Comparison of ENCODE assay signal across 9 cellular contexts in genomic region chr2:98346259-98347236, GRCh38. TPM values are rescaled to one million over a fixed set of nuclear protein-coding genes. Genes with fewer than 3 reads are reported as not detected.
A peak's percentile ranks its signal among the peaks of the same experiment; 100 is the strongest.
DNase-seq lines count a peak whose midpoint lies in the region; ATAC-seq, FAIRE-seq and TF ChIP-seq lines count a peak whose summit lies in the region.
"Had no signal": no experiment of that assay in that cellular context is flagged by ENCODE, and none has a peak within 500 bp of the region (broad histone marks: within the 10 kb centered on the region; RNA-seq: fewer than 3 reads in every experiment).

CNGA3 (plus strand) TSS chr2:98346456; CDS start chr2:98369976, 23,520 bp downstream.

- TF ChIP-seq CTCF in astrocyte (IDR thresholded peaks at IDR 0.05; ENCODE audit: insufficient read depth, low read depth, low read length) (no peak), testis (IDR thresholded peaks at IDR 0.05) (no peak), tibial nerve (IDR thresholded peaks at IDR 0.05) (no peak)

- intact Hi-C loops in left colon (cut with DNase I, micrococcal nuclease) = no loop called here
- intact Hi-C loops in testis (cut with DNase I; ENCODE audit: low total_unique reads) = no loop called here

- no peak within 1 kb of the TSS for H3K27ac ChIP-seq in astrocyte (ENCODE audit: low read depth, low read length)
- H3K27ac ChIP-seq in testis = no peak within 1 kb of the TSS
- no peak within 1 kb of the TSS for H3K27ac ChIP-seq in tibial nerve
- H3K27ac ChIP-seq: BLaER1 treated with 17β-estradiol and CSF1 and Interleukin-3, amounts not matched to agents 10 nM and 100 nM had no signal

- H3K4me1 Mint-ChIP-seq in astrocyte (ENCODE audit: low read depth, unreplicated experiment) = peaks cover 3% of the 10 kb centered on the region

- peaks cover 6% of the 10 kb centered on the region for H3K4me1 ChIP-seq in astrocyte (ENCODE audit: insufficient read depth, low read length)
- peaks cover 6% of the 10 kb centered on the region for H3K4me1 ChIP-seq in testis
- H3K4me1 ChIP-seq in tibial nerve = peaks cover 0 to 18% (median 0%) of the 10 kb centered on the region in 4 donors

- H3K4me2 ChIP-seq in astrocyte (ENCODE audit: low read length) = peak within 1 kb of the TSS; percentile 82

- H4K20me1 ChIP-seq in astrocyte (ENCODE audit: insufficient read depth, low read length) = no peaks in the 10 kb centered on the region

- H2AFZ ChIP-seq in astrocyte (ENCODE audit: low read depth, low read length) = peak within 1 kb of the TSS; percentile 57

- 1 to 2% methylated on average over 20 to 73 of the region's 73 CpGs for WGBS in testis, 2 donors
- WGBS in tibial nerve, 2 donors = 4% methylated on average over 50 to 62 of the region's 73 CpGs

- H3K36me3 Mint-ChIP-seq in astrocyte (ENCODE audit: low read depth, unreplicated experiment) = no peaks in the 10 kb centered on the region

- no peaks in the 10 kb centered on the region for H3K79me2 ChIP-seq in astrocyte (ENCODE audit: insufficient read depth, low read length)

- TF ChIP-seq EP300 in tibial nerve (IDR thresholded peaks at IDR 0.05) = no peak

- H3K27me3 ChIP-seq in astrocyte (ENCODE audit: insufficient read depth, low read length) (peaks cover 47% of the 10 kb centered on the region), testis (no peaks in the 10 kb centered on the region), tibial nerve (peaks cover 0 to 81% of the 10 kb centered on the region in 2 donors)

- H3K27ac Mint-ChIP-seq in astrocyte (ENCODE audit: unreplicated experiment) = no peak within 1 kb of the TSS

- peak; percentile 44 for DNase-seq in activated CD4-positive, alpha-beta T cell treated with anti-CD3 and anti-CD28 coated beads for 48 hours
- no peak for DNase-seq in activated CD4-positive, alpha-beta T cell treated with anti-CD3 and anti-CD28 coated beads for 4 hours
- DNase-seq in astrocyte (ENCODE audit: low read depth) (peak; percentile 10), left colon (peak in 1 of 2 donors; percentile 11), testis (peak; percentile 38), tibial nerve (ENCODE audit: low spot score in 2 of 2) (no peak), NCI-H1417 treated with DMSO at 0.1 percent for 48 hours (lab: John Stamatoyannopoulos, UW) (no peak)

- no peak within 1 kb of the TSS for H3K9ac ChIP-seq in astrocyte (ENCODE audit: low read length)
- H3K9ac ChIP-seq: BLaER1 treated with 17β-estradiol and CSF1 and Interleukin-3, amounts not matched to agents 10 nM and 100 nM had no signal

- FAIRE-seq in astrocyte (lab: Jason Lieb, UNC) = no peak

- TF ChIP-seq POLR2A in testis (IDR thresholded peaks at IDR 0.05) (no peak), tibial nerve (IDR thresholded peaks at IDR 0.05) (no peak)

- H3K27me3 Mint-ChIP-seq in astrocyte (ENCODE audit: low read depth, unreplicated experiment) = peaks cover 79% of the 10 kb centered on the region

- peak; percentile 49 for ATAC-seq in left colon
- ATAC-seq in GM21447 (IDR thresholded peaks at IDR 0.05; ENCODE audit: unreplicated experiment) = no peak

- no peaks in the 10 kb centered on the region for H3K9me3 ChIP-seq in astrocyte (ENCODE audit: insufficient read depth, low read depth, low read length)
- H3K9me3 ChIP-seq in testis = no peaks in the 10 kb centered on the region
- no peaks in the 10 kb centered on the region for H3K9me3 ChIP-seq in tibial nerve

- H3K4me3 ChIP-seq in astrocyte (ENCODE audit: insufficient read depth, low read depth, low read length) = peak within 1 kb of the TSS; percentile 41
- peak within 1 kb of the TSS; percentile 4 to 21 for H3K4me3 ChIP-seq in testis
- no peak within 1 kb of the TSS for H3K4me3 ChIP-seq in tibial nerve

- H3K9me3 Mint-ChIP-seq in astrocyte (ENCODE audit: unreplicated experiment) = peaks cover 19% of the 10 kb centered on the region

- H3K36me3 ChIP-seq in astrocyte (ENCODE audit: insufficient read depth, low read length) (no peaks in the 10 kb centered on the region), testis (ENCODE audit: low read depth, missing control alignments) (no peaks in the 10 kb centered on the region), tibial nerve (no peaks in the 10 kb centered on the region)
- H3K36me3 ChIP-seq: BLaER1 treated with 17β-estradiol and CSF1 and Interleukin-3, amounts not matched to agents 10 nM and 100 nM had no signal

- H3K4me3 Mint-ChIP-seq in astrocyte (ENCODE audit: unreplicated experiment) = peak within 1 kb of the TSS; percentile 71

RNA-seq across cellular contexts. Expression of gene CNGA3, which starts in this region (rescaled TPM):
- total RNA-seq in astrocyte (not detected in 2 replicates), left colon (1 to 10 TPM in 1 of 2 donors, under 1 TPM in 1; 0.27 to 1.3 TPM), testis (1 to 10 TPM in 1 of 2 donors, under 1 TPM in 1; 0.63 to 1.1 TPM), tibial nerve (1 to 10 TPM in 1 of 4 donors, under 1 TPM in 1, not detected in 2; 0.30 to 1.3 TPM)
- polyA plus RNA-seq in testis (ENCODE audit: insufficient read depth, low read depth, low replicate concordance) = 1.5 TPM

Comparison
In these comparisons a context has a peak if more than half of its experiments do, and no peak if none do; other contexts are left out.
1. DNase-seq: peak in activated CD4-positive, alpha-beta T cell treated with anti-CD3 and anti-CD28 coated beads for 48 hours (single experiment) and testis (single experiment); none in activated CD4-positive, alpha-beta T cell treated with anti-CD3 and anti-CD28 coated beads for 4 hours (0 of 2), tibial nerve (0 of 2) and NCI-H1417 treated with DMSO at 0.1 percent for 48 hours (single experiment).
2. Peak in DNase-seq, H3K4me3 ChIP-seq and H3K4me2 ChIP-seq in astrocyte; RNA of the gene not detected or under 1 TPM.
3. H3K4me3 ChIP-seq: peak in testis (2 of 2); none in tibial nerve (0 of 4).